1 cellular context compared by ENCODE assay signal in genomic region chr19:12035220-12036172, GRCh38.
TF ChIP-seq lines count a peak whose summit lies in the region.

TSS of gene ZNF433 (minus strand) at chr19:12035679. CDS start at chr19:12035539, 140 bp downstream.

TF ChIP-seq in HepG2, 621 proteins besides CTCF, POLR2A, EP300 and RAD21 (continued from another document and continues in another):
- peak; percentile 81 for TF ChIP-seq DRAP1 (CRISPR knock-in tag; IDR thresholded peaks at IDR 0.05)
- 0 out of 2 replicates have a peak, but pooled peaks have one; percentile 42 for TF ChIP-seq ZNF337 (CRISPR knock-in tag; IDR thresholded peaks at IDR 0.05; ENCODE audit: borderline replicate concordance, low read depth)
- no peak for TF ChIP-seq ZFP90 (CRISPR knock-in tag; IDR thresholded peaks at IDR 0.05; ENCODE audit: borderline replicate concordance)
- peak; percentile 68 for TF ChIP-seq ZNF501 (CRISPR knock-in tag; IDR thresholded peaks at IDR 0.05)
- no peak for TF ChIP-seq PRMT3 (CRISPR knock-in tag; IDR thresholded peaks at IDR 0.05; ENCODE audit: borderline replicate concordance, low read depth)
- no peak for TF ChIP-seq ZNF710 (CRISPR knock-in tag; IDR thresholded peaks at IDR 0.05; ENCODE audit: borderline replicate concordance)
- TF ChIP-seq MAFF (IDR thresholded peaks at IDR 0.05; ENCODE audit: low read depth, low read length), result no peak
- 0 out of 2 replicates have a peak, but pooled peaks have one; percentile 52 for TF ChIP-seq MXD4 (CRISPR knock-in tag; IDR thresholded peaks at IDR 0.05)
- 0 out of 2 replicates have a peak, but pooled peaks have one; percentile 56 for TF ChIP-seq ZBTB10 (CRISPR knock-in tag; IDR thresholded peaks at IDR 0.05; ENCODE audit: borderline replicate concordance)
- no peak for TF ChIP-seq HMGXB3 (CRISPR knock-in tag; IDR thresholded peaks at IDR 0.05; ENCODE audit: borderline replicate concordance)
- TF ChIP-seq NFAT5 (CRISPR knock-in tag; IDR thresholded peaks at IDR 0.05), result no peak
- TF ChIP-seq SRSF4 (IDR thresholded peaks at IDR 0.05; ENCODE audit: low read depth, low read length, poor library complexity, severe bottlenecking), result no peak
- no peak for TF ChIP-seq RARG (CRISPR knock-in tag; IDR thresholded peaks at IDR 0.05; ENCODE audit: low read depth)
- no peak for TF ChIP-seq FOXA1 (IDR thresholded peaks at IDR 0.05)
- TF ChIP-seq FOXA1 (CRISPR knock-in tag; IDR thresholded peaks at IDR 0.05), result no peak
- TF ChIP-seq ZNF577 (CRISPR knock-in tag; IDR thresholded peaks at IDR 0.05; ENCODE audit: borderline replicate concordance, low read depth), result no peak
- no peak for TF ChIP-seq CBX1 (IDR thresholded peaks at IDR 0.05; ENCODE audit: low read depth)
- no peak for TF ChIP-seq RNF2 (conservative IDR thresholded peaks at IDR 0.05; ENCODE audit: low read depth)
- peak; percentile 45; the same call in 1 of the 2 replicates for TF ChIP-seq BORCS8-MEF2B (CRISPR knock-in tag; IDR thresholded peaks at IDR 0.05)
- no peak for TF ChIP-seq ZNF503 (CRISPR knock-in tag; IDR thresholded peaks at IDR 0.05)
- TF ChIP-seq ZNF225 (CRISPR knock-in tag; IDR thresholded peaks at IDR 0.05), result peak; percentile 76; the same call in 1 of the 2 replicates
- TF ChIP-seq ZKSCAN5 (CRISPR knock-in tag; IDR thresholded peaks at IDR 0.05), result no peak
- no peak for TF ChIP-seq RNF219 (CRISPR knock-in tag; IDR thresholded peaks at IDR 0.05)
- TF ChIP-seq TCF12 (IDR thresholded peaks at IDR 0.05), result no peak
- TF ChIP-seq TCF12 (CRISPR knock-in tag; IDR thresholded peaks at IDR 0.05), result no peak
- TF ChIP-seq ZFP36L1 (CRISPR knock-in tag; IDR thresholded peaks at IDR 0.05), result no peak
- TF ChIP-seq ZNF367 (CRISPR knock-in tag; IDR thresholded peaks at IDR 0.05; ENCODE audit: borderline replicate concordance), result no peak
- no peak for TF ChIP-seq SKIL (CRISPR knock-in tag; IDR thresholded peaks at IDR 0.05; ENCODE audit: borderline replicate concordance)
- peak; percentile 33; the same call in 1 of the 2 replicates for TF ChIP-seq KAT8 (CRISPR knock-in tag; IDR thresholded peaks at IDR 0.05)
- no peak for TF ChIP-seq U2AF1 (optimal IDR thresholded peaks at IDR 0.05; ENCODE audit: low read depth, low read length)
- TF ChIP-seq PAWR (CRISPR knock-in tag; IDR thresholded peaks at IDR 0.05; ENCODE audit: borderline replicate concordance), result no peak
- no peak for TF ChIP-seq ZNF616 (CRISPR knock-in tag; IDR thresholded peaks at IDR 0.05; ENCODE audit: low read depth)
- TF ChIP-seq ARID3A (IDR thresholded peaks at IDR 0.05; ENCODE audit: low read depth, low read length), result no peak
